ENCODE assay signal across 16 cellular contexts in genomic region chr7:3533040-3533439, GRCh38.
A peak's percentile ranks its signal among the peaks of the same experiment; 100 is the strongest.
DNase-seq lines count a peak whose midpoint lies in the region; ATAC-seq, FAIRE-seq and TF ChIP-seq lines count a peak whose summit lies in the region.
"Had no signal": no experiment of that assay in that cellular context is flagged by ENCODE, and none has a peak within 500 bp of the region (broad histone marks: within the 10 kb centered on the region; RNA-seq: fewer than 3 reads in every experiment).

No MANE protein-coding gene starts in this region.

- H3K9me3 Mint-ChIP-seq in astrocyte (ENCODE audit: unreplicated experiment): peaks cover 2% of the 10 kb centered on the region

- FAIRE-seq in astrocyte (lab: Jason Lieb, UNC): no peak
- FAIRE-seq: GM18507 had no signal

- H3K27me3 Mint-ChIP-seq in astrocyte (ENCODE audit: low read depth, unreplicated experiment): no peaks in the 10 kb centered on the region

- no peak overlapping the region for H2AFZ ChIP-seq in astrocyte (ENCODE audit: low read depth, low read length)
- H2AFZ ChIP-seq: GM23248 had no signal

- DNase-seq in NCI-H146 (lab: John Stamatoyannopoulos, UW) (peak; percentile 18), NCI-H146 treated with DMSO at 0.1 percent for 48 hours (lab: John Stamatoyannopoulos, UW; ENCODE audit: unreplicated experiment) (no peak), NCI-H524 treated with DMSO at 0.1 percent for 48 hours (lab: John Stamatoyannopoulos, UW) (peak; percentile 9), SK-N-DZ (ENCODE audit: low spot score) (peak; percentile 20), astrocyte (ENCODE audit: low read depth) (peak; percentile 56), NCI-H1417 treated with DMSO at 0.1 percent for 48 hours (lab: John Stamatoyannopoulos, UW) (no peak), COLO829 (ENCODE audit: low spot score) (no peak)
- DNase-seq: AML-193, Calu3, DMS 273 treated with DMSO at 0.1 percent for 48 hours, GM23248, H7 had no signal

- no peak overlapping the region for H3K4me3 Mint-ChIP-seq in astrocyte (ENCODE audit: unreplicated experiment)

- H3K4me1 Mint-ChIP-seq in astrocyte (ENCODE audit: low read depth, unreplicated experiment): peaks cover 8% of the 10 kb centered on the region

- no peaks in the 10 kb centered on the region for H3K27me3 ChIP-seq in astrocyte (ENCODE audit: insufficient read depth, low read length)
- H3K27me3 ChIP-seq: BLaER1 had no signal

- no peaks in the 10 kb centered on the region for H3K4me1 ChIP-seq in astrocyte (ENCODE audit: insufficient read depth, low read length)

- no peak overlapping the region for H3K9ac ChIP-seq in astrocyte (ENCODE audit: low read length)
- H3K9ac ChIP-seq: BLaER1, GM23248 had no signal

- H3K36me3 ChIP-seq in astrocyte (ENCODE audit: insufficient read depth, low read length): no peaks in the 10 kb centered on the region
- H3K36me3 ChIP-seq: BLaER1 had no signal

- no peaks in the 10 kb centered on the region for H3K9me3 ChIP-seq in astrocyte (ENCODE audit: insufficient read depth, low read depth, low read length)
- H3K9me3 ChIP-seq: BLaER1 had no signal

- no peak overlapping the region for H3K27ac Mint-ChIP-seq in astrocyte (ENCODE audit: unreplicated experiment)

- H3K79me2 ChIP-seq in astrocyte (ENCODE audit: insufficient read depth, low read length): no peaks in the 10 kb centered on the region

- H3K4me3 ChIP-seq in astrocyte (ENCODE audit: insufficient read depth, low read depth, low read length): no peak overlapping the region
- H3K4me3 ChIP-seq: BLaER1, GM23248 had no signal

- no peaks in the 10 kb centered on the region for H3K36me3 Mint-ChIP-seq in astrocyte (ENCODE audit: low read depth, unreplicated experiment)

- ATAC-seq in GM21390 (IDR thresholded peaks at IDR 0.05; ENCODE audit: unreplicated experiment): no peak

- H3K27ac ChIP-seq in astrocyte (ENCODE audit: low read depth, low read length): no peak overlapping the region
- H3K27ac ChIP-seq: 22Rv1, BLaER1, GM23248 had no signal

- TF ChIP-seq CTCF in astrocyte (IDR thresholded peaks at IDR 0.05; ENCODE audit: insufficient read depth, low read depth, low read length): no peak

- no peak overlapping the region for H3K4me2 ChIP-seq in astrocyte (ENCODE audit: low read length)
- H3K4me2 ChIP-seq: BLaER1 had no signal

- no peaks in the 10 kb centered on the region for H4K20me1 ChIP-seq in astrocyte (ENCODE audit: insufficient read depth, low read length)
- H4K20me1 ChIP-seq: BLaER1 had no signal

Comparison
In these comparisons a context has a peak if more than half of its experiments do, and no peak if none do; other contexts are left out.
1. DNase-seq: peak in NCI-H146 (single experiment), NCI-H524 treated with DMSO at 0.1 percent for 48 hours (single experiment), SK-N-DZ (single experiment) and astrocyte (single experiment); none in NCI-H146 treated with DMSO at 0.1 percent for 48 hours (single experiment), NCI-H1417 treated with DMSO at 0.1 percent for 48 hours (single experiment) and COLO829 (single experiment).